Comparison of ENCODE assay signal across 8 cellular contexts in genomic region chr17:77285594-77286390, GRCh38.
A peak's percentile ranks its signal among the peaks of the same experiment; 100 is the strongest.
DNase-seq lines count a peak whose midpoint lies in the region; ATAC-seq and TF ChIP-seq lines count a peak whose summit lies in the region.

No MANE protein-coding gene starts in this region.

- no peaks in the 10 kb centered on the region for H3K9me3 ChIP-seq in osteoblast (ENCODE audit: low read depth, low read length)

- H3K4me3 ChIP-seq in epithelial cell of proximal tubule (ENCODE audit: low read depth, low read length) = peak overlapping the region; percentile 33
- peak overlapping the region; percentile 30 for H3K4me3 ChIP-seq in osteoblast (ENCODE audit: insufficient read depth, low read length)

- H4K20me1 ChIP-seq in osteoblast (ENCODE audit: insufficient read depth, low read length) = no peaks in the 10 kb centered on the region

- DNase-seq in DMS79 treated with DMSO at 0.1 percent for 48 hours (lab: John Stamatoyannopoulos, UW) = peak; percentile 31
- peak; percentile 55 for DNase-seq in NOMO-1 treated with DMSO at 0.1 percent for 48 hours (lab: John Stamatoyannopoulos, UW; ENCODE audit: unreplicated experiment)
- no peak for DNase-seq in epithelial cell of proximal tubule (ENCODE audit: low read depth)
- peak; percentile 99 for DNase-seq in osteoblast (ENCODE audit: insufficient read length, low spot score, missing footprints)
- no peak for DNase-seq in NCI-H187 (lab: John Stamatoyannopoulos, UW)
- DNase-seq in HuH-7 (ENCODE audit: low spot score) = no peak
- DNase-seq in activated CD4-positive, alpha-beta T cell treated with anti-CD3 and anti-CD28 coated beads, Interleukin-2, amount 50 U/mL, for 4 hours = no peak

- peaks cover 15% of the 10 kb centered on the region for H3K79me2 ChIP-seq in osteoblast (ENCODE audit: insufficient read depth, low read length)

- no peaks in the 10 kb centered on the region for H3K27me3 ChIP-seq in osteoblast (ENCODE audit: insufficient read depth, low read length)

- H3K4me2 ChIP-seq in osteoblast (ENCODE audit: insufficient read depth, low read length) = peak overlapping the region; percentile 60

- H3K27ac ChIP-seq in osteoblast (ENCODE audit: low read depth, low read length) = peak overlapping the region; percentile 100

- no peak for TF ChIP-seq CTCF in epithelial cell of proximal tubule (conservative IDR thresholded peaks at IDR 0.05; ENCODE audit: low read depth, low read length)
- no peak for TF ChIP-seq CTCF in osteoblast (IDR thresholded peaks at IDR 0.05; ENCODE audit: extremely low read depth, low read depth, low read length)

- no peaks in the 10 kb centered on the region for H3K36me3 ChIP-seq in osteoblast (ENCODE audit: insufficient read depth, low read length)

- H2AFZ ChIP-seq in osteoblast (ENCODE audit: low read length) = no peak overlapping the region

- peaks cover 59% of the 10 kb centered on the region for H3K4me1 ChIP-seq in osteoblast (ENCODE audit: insufficient read depth, low read length)

- ATAC-seq in HG03460 (IDR thresholded peaks at IDR 0.05; ENCODE audit: unreplicated experiment) = no peak

Comparison
In these comparisons a context has a peak if more than half of its experiments do, and no peak if none do; other contexts are left out.
1. DNase-seq: peak in DMS79 treated with DMSO at 0.1 percent for 48 hours (single experiment), NOMO-1 treated with DMSO at 0.1 percent for 48 hours (single experiment) and osteoblast (single experiment); none in epithelial cell of proximal tubule (single experiment), NCI-H187 (0 of 2), HuH-7 (single experiment) and activated CD4-positive, alpha-beta T cell treated with anti-CD3 and anti-CD28 coated beads, Interleukin-2, amount 50 U/mL, for 4 hours (0 of 2).